ENCODE assay signal across 37 cellular contexts in the genomic region with DNA sequence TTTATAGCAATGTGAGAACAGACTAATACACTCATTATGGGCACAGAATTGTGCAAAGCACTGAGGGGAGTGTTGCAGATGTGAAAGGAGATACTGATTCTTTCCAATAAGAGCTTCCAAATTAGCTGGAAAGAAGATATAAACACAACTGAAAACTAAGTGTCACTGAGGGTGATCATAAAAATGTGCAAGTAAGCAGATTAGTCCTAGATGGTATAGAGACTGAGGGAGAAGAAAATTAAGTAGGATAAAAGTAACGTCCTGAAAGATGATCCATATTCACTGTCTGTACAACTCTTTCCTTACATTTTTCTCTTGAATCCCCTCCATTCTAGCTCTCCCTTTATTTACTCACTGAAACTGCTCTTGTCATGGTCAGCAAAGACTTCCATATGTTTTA. TPM values are rescaled to one million over a fixed set of nuclear protein-coding genes. Genes with fewer than 3 reads are reported as not detected.
"Had no signal": no experiment of that assay in that cellular context is flagged by ENCODE, and none has a peak within 500 bp of the region (broad histone marks: within the 10 kb centered on the region; RNA-seq: fewer than 3 reads in every experiment).

No MANE protein-coding gene starts in this region.

- H3K36me3 ChIP-seq: MG63 had no signal

- H3K9me3 ChIP-seq: MG63 had no signal

- H3K4me3 ChIP-seq: MG63 had no signal

- DNase-seq: Kasumi-1, MG63, MM.1S, MV-4-11, NCI-H1048, NCI-H1092, NCI-H1092 treated with DMSO at 0.1 percent for 48 hours, NCI-H1105, NCI-H1105 treated with DMSO at 0.1 percent for 48 hours, NCI-H1417, NCI-H1417 treated with DMSO at 0.1 percent for 48 hours, NCI-H1436, NCI-H1436 treated with DMSO at 0.1 percent for 48 hours, NCI-H146, NCI-H1694, NCI-H1694 treated with DMSO at 0.1 percent for 48 hours, NCI-H187, NCI-H187 treated with DMSO at 0.1 percent for 48 hours, NCI-H1930, NCI-H2029, NCI-H2029 treated with DMSO at 0.1 percent for 48 hours, NCI-H2081, NCI-H2081 treated with DMSO at 0.1 percent for 48 hours, NCI-H2107, NCI-H2171, NCI-H2171 treated with DMSO at 0.1 percent for 48 hours, NCI-H2227 treated with DMSO at 0.1 percent for 48 hours, NCI-H226, NCI-H345, NCI-H446, NCI-H446 treated with DMSO at 0.1 percent for 48 hours, NCI-H510A, NCI-H510A treated with DMSO at 0.1 percent for 48 hours, NCI-H524, NCI-H524 treated with DMSO at 0.1 percent for 48 hours had no signal

RNA-seq across cellular contexts. Expression of a gene that starts 11.2 kb away (rescaled TPM):
- total RNA-seq: M059J, MCF 10A had no signal
